ENCODE assay signal across 1 cellular context in the genomic region with DNA sequence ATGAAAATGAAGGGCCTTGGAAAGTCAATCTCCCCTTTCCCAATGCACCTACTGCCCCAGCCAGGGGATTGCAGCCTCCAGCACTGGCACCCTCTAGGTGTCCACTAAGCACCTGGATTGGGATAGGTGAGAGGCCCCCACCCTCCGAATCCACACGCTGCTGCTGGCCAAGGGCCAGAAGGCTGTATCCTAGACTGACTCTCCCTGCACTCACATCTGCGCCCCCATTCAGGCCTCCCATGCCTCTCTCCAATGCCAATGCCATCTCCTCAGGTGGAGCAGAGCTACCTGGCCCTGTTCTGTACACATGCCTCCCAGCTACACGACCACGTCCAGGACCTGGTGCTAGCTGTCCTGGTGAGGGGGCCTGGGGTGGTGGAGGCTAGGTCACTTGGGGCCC.
TF ChIP-seq lines count a peak whose summit lies in the region.

No MANE protein-coding gene starts in this region.

TF ChIP-seq in WTC11, 78 proteins besides CTCF, POLR2A, EP300 and RAD21 (continued from another document):
- TF ChIP-seq MYBL2 (CRISPR knock-in tag; IDR thresholded peaks at IDR 0.05) (no peak), PREB (CRISPR knock-in tag; IDR thresholded peaks at IDR 0.05; ENCODE audit: borderline replicate concordance) (no peak), ZNF138 (CRISPR knock-in tag; conservative IDR thresholded peaks at IDR 0.05) (no peak)
- TF ChIP-seq, protein P1, sequence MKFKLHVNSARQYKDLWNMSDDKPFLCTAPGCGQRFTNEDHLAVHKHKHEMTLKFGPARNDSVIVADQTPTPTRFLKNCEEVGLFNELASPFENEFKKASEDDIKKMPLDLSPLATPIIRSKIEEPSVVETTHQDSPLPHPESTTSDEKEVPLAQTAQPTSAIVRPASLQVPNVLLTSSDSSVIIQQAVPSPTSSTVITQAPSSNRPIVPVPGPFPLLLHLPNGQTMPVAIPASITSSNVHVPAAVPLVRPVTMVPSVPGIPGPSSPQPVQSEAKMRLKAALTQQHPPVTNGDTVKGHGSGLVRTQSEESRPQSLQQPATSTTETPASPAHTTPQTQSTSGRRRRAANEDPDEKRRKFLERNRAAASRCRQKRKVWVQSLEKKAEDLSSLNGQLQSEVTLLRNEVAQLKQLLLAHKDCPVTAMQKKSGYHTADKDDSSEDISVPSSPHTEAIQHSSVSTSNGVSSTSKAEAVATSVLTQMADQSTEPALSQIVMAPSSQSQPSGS (CRISPR knock-in tag; IDR thresholded peaks at IDR 0.05; ENCODE audit: borderline replicate concordance, low read depth): no peak
- TF ChIP-seq, protein P2, sequence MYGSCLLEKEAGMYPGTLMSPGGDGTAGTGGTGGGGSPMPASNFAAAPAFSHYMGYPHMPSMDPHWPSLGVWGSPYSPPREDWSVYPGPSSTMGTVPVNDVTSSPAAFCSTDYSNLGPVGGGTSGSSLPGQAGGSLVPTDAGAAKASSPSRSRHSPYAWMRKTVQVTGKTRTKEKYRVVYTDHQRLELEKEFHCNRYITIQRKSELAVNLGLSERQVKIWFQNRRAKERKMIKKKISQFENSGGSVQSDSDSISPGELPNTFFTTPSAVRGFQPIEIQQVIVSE (CRISPR knock-in tag; IDR thresholded peaks at IDR 0.05; ENCODE audit: borderline replicate concordance): no peak
- TF ChIP-seq, protein P3, sequence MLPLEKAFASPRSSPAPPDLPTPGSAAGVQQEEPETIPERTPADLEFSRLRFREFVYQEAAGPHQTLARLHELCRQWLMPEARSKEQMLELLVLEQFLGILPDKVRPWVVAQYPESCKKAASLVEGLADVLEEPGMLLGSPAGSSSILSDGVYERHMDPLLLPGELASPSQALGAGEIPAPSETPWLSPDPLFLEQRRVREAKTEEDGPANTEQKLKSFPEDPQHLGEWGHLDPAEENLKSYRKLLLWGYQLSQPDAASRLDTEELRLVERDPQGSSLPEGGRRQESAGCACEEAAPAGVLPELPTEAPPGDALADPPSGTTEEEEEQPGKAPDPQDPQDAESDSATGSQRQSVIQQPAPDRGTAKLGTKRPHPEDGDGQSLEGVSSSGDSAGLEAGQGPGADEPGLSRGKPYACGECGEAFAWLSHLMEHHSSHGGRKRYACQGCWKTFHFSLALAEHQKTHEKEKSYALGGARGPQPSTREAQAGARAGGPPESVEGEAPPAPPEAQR (CRISPR knock-in tag; IDR thresholded peaks at IDR 0.05): no peak
